Comparison of ENCODE assay signal across 1 cellular context in the genomic region with DNA sequence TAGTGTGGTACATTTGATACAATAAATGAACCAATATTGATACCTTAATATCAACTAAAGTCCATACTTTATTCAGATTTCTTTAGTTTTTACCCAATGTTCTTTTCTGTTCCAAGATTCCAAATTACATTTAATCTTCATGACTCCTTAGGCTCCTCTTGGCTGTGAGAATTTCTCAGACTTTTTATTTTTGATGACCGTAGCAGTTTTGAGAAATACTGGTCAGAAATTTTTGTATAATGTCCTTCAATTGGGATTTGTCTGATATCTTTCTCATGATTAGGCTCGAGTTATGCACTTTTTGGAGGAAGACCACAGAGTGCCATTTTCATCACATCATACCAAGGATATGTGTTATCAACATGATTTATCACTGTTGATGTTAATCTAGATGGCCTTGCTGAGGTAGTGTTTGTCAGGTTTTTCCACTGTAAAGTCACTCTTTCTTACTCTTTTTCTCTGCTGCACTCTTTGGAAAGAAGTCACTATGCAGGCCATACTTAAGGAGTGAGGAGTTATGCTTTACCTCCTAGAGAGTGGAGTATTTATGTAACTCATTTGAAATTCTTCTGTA.
TF ChIP-seq lines count a peak whose summit lies in the region.

No MANE protein-coding gene starts in this region.

TF ChIP-seq in HepG2, 621 proteins besides CTCF, POLR2A, EP300 and RAD21:
- no peak for TF ChIP-seq HOMEZ (CRISPR knock-in tag; IDR thresholded peaks at IDR 0.05; ENCODE audit: low read depth)
- peak; percentile 80 to 84 for TF ChIP-seq MAFK (conservative IDR thresholded peaks at IDR 0.05 in 1 of 2, IDR thresholded peaks at IDR 0.05 in 1 of 2; ENCODE audit: low read length in 2 of 2)
- peak; percentile 80 for TF ChIP-seq MAFF (IDR thresholded peaks at IDR 0.05; ENCODE audit: low read depth, low read length)
